In genomic region chr16:588889-589657, GRCh38 we compare ENCODE assay signal across 1 cellular context.
TF ChIP-seq lines count a peak whose summit lies in the region.

No MANE protein-coding gene starts in this region.

TF ChIP-seq in HepG2, 621 proteins besides CTCF, POLR2A, EP300 and RAD21 (continued from another document and continues in another):
- TF ChIP-seq, protein P1, sequence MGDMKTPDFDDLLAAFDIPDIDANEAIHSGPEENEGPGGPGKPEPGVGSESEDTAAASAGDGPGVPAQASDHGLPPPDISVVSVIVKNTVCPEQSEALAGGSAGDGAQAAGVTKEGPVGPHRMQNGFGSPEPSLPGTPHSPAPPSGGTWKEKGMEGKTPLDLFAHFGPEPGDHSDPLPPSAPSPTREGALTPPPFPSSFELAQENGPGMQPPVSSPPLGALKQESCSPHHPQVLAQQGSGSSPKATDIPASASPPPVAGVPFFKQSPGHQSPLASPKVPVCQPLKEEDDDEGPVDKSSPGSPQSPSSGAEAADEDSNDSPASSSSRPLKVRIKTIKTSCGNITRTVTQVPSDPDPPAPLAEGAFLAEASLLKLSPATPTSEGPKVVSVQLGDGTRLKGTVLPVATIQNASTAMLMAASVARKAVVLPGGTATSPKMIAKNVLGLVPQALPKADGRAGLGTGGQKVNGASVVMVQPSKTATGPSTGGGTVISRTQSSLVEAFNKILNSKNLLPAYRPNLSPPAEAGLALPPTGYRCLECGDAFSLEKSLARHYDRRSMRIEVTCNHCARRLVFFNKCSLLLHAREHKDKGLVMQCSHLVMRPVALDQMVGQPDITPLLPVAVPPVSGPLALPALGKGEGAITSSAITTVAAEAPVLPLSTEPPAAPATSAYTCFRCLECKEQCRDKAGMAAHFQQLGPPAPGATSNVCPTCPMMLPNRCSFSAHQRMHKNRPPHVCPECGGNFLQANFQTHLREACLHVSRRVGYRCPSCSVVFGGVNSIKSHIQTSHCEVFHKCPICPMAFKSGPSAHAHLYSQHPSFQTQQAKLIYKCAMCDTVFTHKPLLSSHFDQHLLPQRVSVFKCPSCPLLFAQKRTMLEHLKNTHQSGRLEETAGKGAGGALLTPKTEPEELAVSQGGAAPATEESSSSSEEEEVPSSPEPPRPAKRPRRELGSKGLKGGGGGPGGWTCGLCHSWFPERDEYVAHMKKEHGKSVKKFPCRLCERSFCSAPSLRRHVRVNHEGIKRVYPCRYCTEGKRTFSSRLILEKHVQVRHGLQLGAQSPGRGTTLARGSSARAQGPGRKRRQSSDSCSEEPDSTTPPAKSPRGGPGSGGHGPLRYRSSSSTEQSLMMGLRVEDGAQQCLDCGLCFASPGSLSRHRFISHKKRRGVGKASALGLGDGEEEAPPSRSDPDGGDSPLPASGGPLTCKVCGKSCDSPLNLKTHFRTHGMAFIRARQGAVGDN (CRISPR knock-in tag; IDR thresholded peaks at IDR 0.05), result peak; percentile 47
- TF ChIP-seq ZNF329 (CRISPR knock-in tag; IDR thresholded peaks at IDR 0.05; ENCODE audit: low read depth) (0 out of 2 replicates have a peak, but pooled peaks have one; percentile 58), HNRNPLL (IDR thresholded peaks at IDR 0.05; ENCODE audit: low read depth, low read length, poor library complexity, severe bottlenecking) (peak; percentile 37), E2F5 (CRISPR knock-in tag; conservative IDR thresholded peaks at IDR 0.05) (no peak; the same call in 1 of the 2 replicates), ATAD3A (CRISPR knock-in tag; IDR thresholded peaks at IDR 0.05) (no peak), BRF2 (CRISPR knock-in tag; IDR thresholded peaks at IDR 0.05) (no peak), RXRB (CRISPR knock-in tag; IDR thresholded peaks at IDR 0.05; ENCODE audit: borderline replicate concordance) (peak; percentile 38; the same call in 1 of the 2 replicates), ZMAT5 (CRISPR knock-in tag; IDR thresholded peaks at IDR 0.05; ENCODE audit: borderline replicate concordance, low read depth) (no peak), POGZ (CRISPR knock-in tag; IDR thresholded peaks at IDR 0.05) (peak; percentile 50), ZNF720 (CRISPR knock-in tag; IDR thresholded peaks at IDR 0.05) (no peak), ZNF281 (CRISPR knock-in tag; IDR thresholded peaks at IDR 0.05; ENCODE audit: borderline replicate concordance) (no peak), ZNF850 (CRISPR knock-in tag; conservative IDR thresholded peaks at IDR 0.05) (no peak), FOXA1 (IDR thresholded peaks at IDR 0.05) (no peak), FOXA1 (CRISPR knock-in tag; IDR thresholded peaks at IDR 0.05) (no peak), ZNF124 (CRISPR knock-in tag; IDR thresholded peaks at IDR 0.05) (0 out of 2 replicates have a peak, but pooled peaks have one; percentile 65), ATF7-NPFF (CRISPR knock-in tag; IDR thresholded peaks at IDR 0.05; ENCODE audit: low read depth) (peak; percentile 63; the same call in 1 of the 2 replicates), GABPA (IDR thresholded peaks at IDR 0.05; ENCODE audit: low read depth, low read length) (peak; percentile 86), GABPA (CRISPR knock-in tag; IDR thresholded peaks at IDR 0.05; ENCODE audit: low read depth) (peak; percentile 90), HDAC1 (CRISPR knock-in tag; IDR thresholded peaks at IDR 0.05) (peak; percentile 59), GATAD1 (CRISPR knock-in tag; IDR thresholded peaks at IDR 0.05) (peak; percentile 83), YY1 (IDR thresholded peaks at IDR 0.05; ENCODE audit: insufficient read depth, insufficient replicate concordance, low read depth, low read length) (peak; percentile 2), ZNF547 (CRISPR knock-in tag; IDR thresholded peaks at IDR 0.05) (peak; percentile 80), ZMAT3 (CRISPR knock-in tag; conservative IDR thresholded peaks at IDR 0.05) (no peak), TEAD2 (CRISPR knock-in tag; IDR thresholded peaks at IDR 0.05) (0 out of 2 replicates have a peak, but pooled peaks have one; percentile 20), JUNB (CRISPR knock-in tag; IDR thresholded peaks at IDR 0.05; ENCODE audit: borderline replicate concordance) (no peak), MEF2D (CRISPR knock-in tag; IDR thresholded peaks at IDR 0.05) (no peak), ZBED4 (CRISPR knock-in tag; IDR thresholded peaks at IDR 0.05; ENCODE audit: borderline replicate concordance) (no peak), IKZF1 (IDR thresholded peaks at IDR 0.05) (no peak), RNF2 (conservative IDR thresholded peaks at IDR 0.05; ENCODE audit: low read depth) (0 out of 2 replicates have a peak, but pooled peaks have one; percentile 43), EEA1 (CRISPR knock-in tag; IDR thresholded peaks at IDR 0.05; ENCODE audit: borderline replicate concordance) (no peak), IRX3 (CRISPR knock-in tag; IDR thresholded peaks at IDR 0.05; ENCODE audit: borderline replicate concordance, low read depth) (no peak), SP5 (CRISPR knock-in tag; IDR thresholded peaks at IDR 0.05; ENCODE audit: borderline replicate concordance, low read depth) (0 out of 2 replicates have a peak, but pooled peaks have one; percentile 22), NFE2 (CRISPR knock-in tag; IDR thresholded peaks at IDR 0.05) (0 out of 2 replicates have a peak, but pooled peaks have one; percentile 23), LCORL (IDR thresholded peaks at IDR 0.05) (no peak), LCORL (CRISPR knock-in tag; IDR thresholded peaks at IDR 0.05) (0 out of 2 replicates have a peak, but pooled peaks have one; percentile 27), RXRA (CRISPR knock-in tag; IDR thresholded peaks at IDR 0.05) (peak; percentile 38; the same call in 1 of the 2 replicates), ZKSCAN1 (IDR thresholded peaks at IDR 0.05; ENCODE audit: low read length) (no peak), KLF9 (CRISPR knock-in tag; IDR thresholded peaks at IDR 0.05; ENCODE audit: low read depth) (0 out of 2 replicates have a peak, but pooled peaks have one; percentile 6), ZNF207 (IDR thresholded peaks at IDR 0.05; ENCODE audit: borderline replicate concordance) (no peak), RBFOX2 (IDR thresholded peaks at IDR 0.05; ENCODE audit: low read depth, low read length) (peak; percentile 96)
- TF ChIP-seq, protein P2, sequence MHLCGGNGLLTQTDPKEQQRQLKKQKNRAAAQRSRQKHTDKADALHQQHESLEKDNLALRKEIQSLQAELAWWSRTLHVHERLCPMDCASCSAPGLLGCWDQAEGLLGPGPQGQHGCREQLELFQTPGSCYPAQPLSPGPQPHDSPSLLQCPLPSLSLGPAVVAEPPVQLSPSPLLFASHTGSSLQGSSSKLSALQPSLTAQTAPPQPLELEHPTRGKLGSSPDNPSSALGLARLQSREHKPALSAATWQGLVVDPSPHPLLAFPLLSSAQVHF (CRISPR knock-in tag; IDR thresholded peaks at IDR 0.05), result no peak
- TF ChIP-seq, protein P3, sequence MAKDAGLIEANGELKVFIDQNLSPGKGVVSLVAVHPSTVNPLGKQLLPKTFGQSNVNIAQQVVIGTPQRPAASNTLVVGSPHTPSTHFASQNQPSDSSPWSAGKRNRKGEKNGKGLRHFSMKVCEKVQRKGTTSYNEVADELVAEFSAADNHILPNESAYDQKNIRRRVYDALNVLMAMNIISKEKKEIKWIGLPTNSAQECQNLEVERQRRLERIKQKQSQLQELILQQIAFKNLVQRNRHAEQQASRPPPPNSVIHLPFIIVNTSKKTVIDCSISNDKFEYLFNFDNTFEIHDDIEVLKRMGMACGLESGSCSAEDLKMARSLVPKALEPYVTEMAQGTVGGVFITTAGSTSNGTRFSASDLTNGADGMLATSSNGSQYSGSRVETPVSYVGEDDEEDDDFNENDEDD (CRISPR knock-in tag; IDR thresholded peaks at IDR 0.05; ENCODE audit: borderline replicate concordance), result peak; percentile 34; the same call in 1 of the 2 replicates
